ENCODE assay signal across 1 cellular context in the genomic region with DNA sequence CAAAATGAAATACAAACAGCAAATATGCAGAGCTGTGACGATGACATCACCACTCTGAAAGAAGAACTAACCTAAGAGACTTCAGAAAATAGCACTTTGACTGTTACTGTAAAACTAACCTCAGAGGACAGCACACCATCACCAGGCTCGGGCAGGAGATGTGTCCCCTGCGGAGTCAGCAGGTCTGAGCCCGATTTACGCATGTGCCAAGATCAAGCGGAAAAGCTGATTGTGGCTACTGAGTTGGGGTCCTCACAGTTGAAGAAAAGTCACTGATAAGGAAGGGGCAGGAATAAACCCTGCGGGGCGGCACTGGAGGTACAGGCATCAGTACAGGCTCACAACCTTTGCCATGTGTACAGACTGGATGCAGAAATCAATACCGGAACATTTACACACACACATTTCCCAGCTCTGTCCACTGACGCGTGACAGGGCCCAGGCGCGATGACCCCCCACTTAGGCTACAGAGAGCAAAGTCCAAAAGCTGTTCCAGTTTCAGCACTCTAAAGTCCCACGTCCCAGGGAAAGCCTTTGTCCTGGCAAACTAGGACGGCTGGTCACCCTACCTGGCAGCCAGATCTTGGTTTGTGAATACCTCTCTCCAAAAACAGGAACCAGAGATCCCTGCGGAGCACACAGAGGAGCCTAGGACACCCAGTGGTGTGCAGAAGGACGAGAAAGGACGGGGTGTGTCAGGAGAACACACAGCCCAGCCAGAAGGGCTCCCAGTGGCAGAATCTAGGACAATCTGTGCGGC.
TF ChIP-seq lines count a peak whose summit lies in the region.

No MANE protein-coding gene starts in this region.

TF ChIP-seq in K562, 482 proteins besides CTCF, POLR2A, EP300 and RAD21 (continued from another document):
- TF ChIP-seq, protein P1, sequence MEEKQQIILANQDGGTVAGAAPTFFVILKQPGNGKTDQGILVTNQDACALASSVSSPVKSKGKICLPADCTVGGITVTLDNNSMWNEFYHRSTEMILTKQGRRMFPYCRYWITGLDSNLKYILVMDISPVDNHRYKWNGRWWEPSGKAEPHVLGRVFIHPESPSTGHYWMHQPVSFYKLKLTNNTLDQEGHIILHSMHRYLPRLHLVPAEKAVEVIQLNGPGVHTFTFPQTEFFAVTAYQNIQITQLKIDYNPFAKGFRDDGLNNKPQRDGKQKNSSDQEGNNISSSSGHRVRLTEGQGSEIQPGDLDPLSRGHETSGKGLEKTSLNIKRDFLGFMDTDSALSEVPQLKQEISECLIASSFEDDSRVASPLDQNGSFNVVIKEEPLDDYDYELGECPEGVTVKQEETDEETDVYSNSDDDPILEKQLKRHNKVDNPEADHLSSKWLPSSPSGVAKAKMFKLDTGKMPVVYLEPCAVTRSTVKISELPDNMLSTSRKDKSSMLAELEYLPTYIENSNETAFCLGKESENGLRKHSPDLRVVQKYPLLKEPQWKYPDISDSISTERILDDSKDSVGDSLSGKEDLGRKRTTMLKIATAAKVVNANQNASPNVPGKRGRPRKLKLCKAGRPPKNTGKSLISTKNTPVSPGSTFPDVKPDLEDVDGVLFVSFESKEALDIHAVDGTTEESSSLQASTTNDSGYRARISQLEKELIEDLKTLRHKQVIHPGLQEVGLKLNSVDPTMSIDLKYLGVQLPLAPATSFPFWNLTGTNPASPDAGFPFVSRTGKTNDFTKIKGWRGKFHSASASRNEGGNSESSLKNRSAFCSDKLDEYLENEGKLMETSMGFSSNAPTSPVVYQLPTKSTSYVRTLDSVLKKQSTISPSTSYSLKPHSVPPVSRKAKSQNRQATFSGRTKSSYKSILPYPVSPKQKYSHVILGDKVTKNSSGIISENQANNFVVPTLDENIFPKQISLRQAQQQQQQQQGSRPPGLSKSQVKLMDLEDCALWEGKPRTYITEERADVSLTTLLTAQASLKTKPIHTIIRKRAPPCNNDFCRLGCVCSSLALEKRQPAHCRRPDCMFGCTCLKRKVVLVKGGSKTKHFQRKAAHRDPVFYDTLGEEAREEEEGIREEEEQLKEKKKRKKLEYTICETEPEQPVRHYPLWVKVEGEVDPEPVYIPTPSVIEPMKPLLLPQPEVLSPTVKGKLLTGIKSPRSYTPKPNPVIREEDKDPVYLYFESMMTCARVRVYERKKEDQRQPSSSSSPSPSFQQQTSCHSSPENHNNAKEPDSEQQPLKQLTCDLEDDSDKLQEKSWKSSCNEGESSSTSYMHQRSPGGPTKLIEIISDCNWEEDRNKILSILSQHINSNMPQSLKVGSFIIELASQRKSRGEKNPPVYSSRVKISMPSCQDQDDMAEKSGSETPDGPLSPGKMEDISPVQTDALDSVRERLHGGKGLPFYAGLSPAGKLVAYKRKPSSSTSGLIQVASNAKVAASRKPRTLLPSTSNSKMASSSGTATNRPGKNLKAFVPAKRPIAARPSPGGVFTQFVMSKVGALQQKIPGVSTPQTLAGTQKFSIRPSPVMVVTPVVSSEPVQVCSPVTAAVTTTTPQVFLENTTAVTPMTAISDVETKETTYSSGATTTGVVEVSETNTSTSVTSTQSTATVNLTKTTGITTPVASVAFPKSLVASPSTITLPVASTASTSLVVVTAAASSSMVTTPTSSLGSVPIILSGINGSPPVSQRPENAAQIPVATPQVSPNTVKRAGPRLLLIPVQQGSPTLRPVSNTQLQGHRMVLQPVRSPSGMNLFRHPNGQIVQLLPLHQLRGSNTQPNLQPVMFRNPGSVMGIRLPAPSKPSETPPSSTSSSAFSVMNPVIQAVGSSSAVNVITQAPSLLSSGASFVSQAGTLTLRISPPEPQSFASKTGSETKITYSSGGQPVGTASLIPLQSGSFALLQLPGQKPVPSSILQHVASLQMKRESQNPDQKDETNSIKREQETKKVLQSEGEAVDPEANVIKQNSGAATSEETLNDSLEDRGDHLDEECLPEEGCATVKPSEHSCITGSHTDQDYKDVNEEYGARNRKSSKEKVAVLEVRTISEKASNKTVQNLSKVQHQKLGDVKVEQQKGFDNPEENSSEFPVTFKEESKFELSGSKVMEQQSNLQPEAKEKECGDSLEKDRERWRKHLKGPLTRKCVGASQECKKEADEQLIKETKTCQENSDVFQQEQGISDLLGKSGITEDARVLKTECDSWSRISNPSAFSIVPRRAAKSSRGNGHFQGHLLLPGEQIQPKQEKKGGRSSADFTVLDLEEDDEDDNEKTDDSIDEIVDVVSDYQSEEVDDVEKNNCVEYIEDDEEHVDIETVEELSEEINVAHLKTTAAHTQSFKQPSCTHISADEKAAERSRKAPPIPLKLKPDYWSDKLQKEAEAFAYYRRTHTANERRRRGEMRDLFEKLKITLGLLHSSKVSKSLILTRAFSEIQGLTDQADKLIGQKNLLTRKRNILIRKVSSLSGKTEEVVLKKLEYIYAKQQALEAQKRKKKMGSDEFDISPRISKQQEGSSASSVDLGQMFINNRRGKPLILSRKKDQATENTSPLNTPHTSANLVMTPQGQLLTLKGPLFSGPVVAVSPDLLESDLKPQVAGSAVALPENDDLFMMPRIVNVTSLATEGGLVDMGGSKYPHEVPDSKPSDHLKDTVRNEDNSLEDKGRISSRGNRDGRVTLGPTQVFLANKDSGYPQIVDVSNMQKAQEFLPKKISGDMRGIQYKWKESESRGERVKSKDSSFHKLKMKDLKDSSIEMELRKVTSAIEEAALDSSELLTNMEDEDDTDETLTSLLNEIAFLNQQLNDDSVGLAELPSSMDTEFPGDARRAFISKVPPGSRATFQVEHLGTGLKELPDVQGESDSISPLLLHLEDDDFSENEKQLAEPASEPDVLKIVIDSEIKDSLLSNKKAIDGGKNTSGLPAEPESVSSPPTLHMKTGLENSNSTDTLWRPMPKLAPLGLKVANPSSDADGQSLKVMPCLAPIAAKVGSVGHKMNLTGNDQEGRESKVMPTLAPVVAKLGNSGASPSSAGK (IDR thresholded peaks at IDR 0.05): no peak
- TF ChIP-seq, protein P2, sequence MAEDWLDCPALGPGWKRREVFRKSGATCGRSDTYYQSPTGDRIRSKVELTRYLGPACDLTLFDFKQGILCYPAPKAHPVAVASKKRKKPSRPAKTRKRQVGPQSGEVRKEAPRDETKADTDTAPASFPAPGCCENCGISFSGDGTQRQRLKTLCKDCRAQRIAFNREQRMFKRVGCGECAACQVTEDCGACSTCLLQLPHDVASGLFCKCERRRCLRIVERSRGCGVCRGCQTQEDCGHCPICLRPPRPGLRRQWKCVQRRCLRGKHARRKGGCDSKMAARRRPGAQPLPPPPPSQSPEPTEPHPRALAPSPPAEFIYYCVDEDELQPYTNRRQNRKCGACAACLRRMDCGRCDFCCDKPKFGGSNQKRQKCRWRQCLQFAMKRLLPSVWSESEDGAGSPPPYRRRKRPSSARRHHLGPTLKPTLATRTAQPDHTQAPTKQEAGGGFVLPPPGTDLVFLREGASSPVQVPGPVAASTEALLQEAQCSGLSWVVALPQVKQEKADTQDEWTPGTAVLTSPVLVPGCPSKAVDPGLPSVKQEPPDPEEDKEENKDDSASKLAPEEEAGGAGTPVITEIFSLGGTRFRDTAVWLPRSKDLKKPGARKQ (CRISPR knock-in tag; IDR thresholded peaks at IDR 0.05): no peak
- TF ChIP-seq TCF7 (IDR thresholded peaks at IDR 0.05; ENCODE audit: borderline replicate concordance): no peak
- peak; percentile 66 for TF ChIP-seq ATF3 (IDR thresholded peaks at IDR 0.05)
- TF ChIP-seq ATF3 (CRISPR knock-in tag; conservative IDR thresholded peaks at IDR 0.05): no peak
- TF ChIP-seq ZNF239 (CRISPR knock-in tag; IDR thresholded peaks at IDR 0.05): no peak
